Comparison of ENCODE assay signal across 1 cellular context in genomic region chr3:180979949-180980348, GRCh38.
TF ChIP-seq lines count a peak whose summit lies in the region.

No MANE protein-coding gene starts in this region.

TF ChIP-seq in HepG2, 621 proteins besides CTCF, POLR2A, EP300 and RAD21 (continued from another document):
- TF ChIP-seq ZFP82 (CRISPR knock-in tag; IDR thresholded peaks at IDR 0.05; ENCODE audit: borderline replicate concordance): no peak
